In the genomic region with DNA sequence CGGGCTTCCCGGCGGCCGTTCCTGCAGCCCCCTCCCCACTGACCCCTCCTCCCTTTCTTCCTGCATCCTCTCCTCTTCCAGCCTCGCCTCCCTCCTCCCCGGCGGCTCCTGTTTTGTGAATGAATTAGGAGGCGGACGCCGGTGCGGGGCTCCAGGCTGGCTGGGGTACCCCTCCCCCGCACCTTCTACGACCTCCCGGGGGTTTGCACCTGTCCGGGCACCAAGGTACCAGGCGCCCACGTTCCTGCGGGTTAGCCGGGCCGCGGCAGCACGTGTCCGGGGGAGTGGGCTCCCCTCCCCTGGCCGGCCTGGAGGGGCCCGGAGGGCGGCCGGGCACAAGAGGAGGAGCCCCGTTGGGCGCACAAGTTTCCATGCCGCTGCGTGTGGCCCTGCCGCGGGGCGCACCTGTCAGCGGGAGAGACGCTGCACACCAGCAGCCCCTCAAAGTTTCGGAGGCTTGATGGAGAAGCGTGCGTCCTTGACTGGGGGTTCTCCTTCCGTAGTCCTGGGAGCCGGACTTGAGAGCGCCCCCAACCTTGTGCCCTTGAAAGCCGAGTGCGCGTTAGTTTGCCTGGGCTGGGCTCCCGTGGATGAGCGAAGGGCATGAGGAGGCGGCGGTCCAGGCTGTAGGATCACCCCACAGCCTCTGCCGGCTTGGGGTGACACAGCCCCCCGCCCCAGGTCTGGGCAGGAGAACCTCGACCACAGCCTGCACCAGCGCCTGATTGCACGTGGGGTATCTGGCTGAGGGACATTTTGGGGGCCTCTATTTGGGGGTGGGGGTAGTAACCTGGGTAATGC, we compare ENCODE assay signal across 1 cellular context.
TF ChIP-seq lines count a peak whose summit lies in the region.

No MANE protein-coding gene starts in this region.

TF ChIP-seq in K562, 482 proteins besides CTCF, POLR2A, EP300 and RAD21:
- no peak for TF ChIP-seq HDAC3 (IDR thresholded peaks at IDR 0.05; ENCODE audit: borderline replicate concordance, partially characterized antibody)
- TF ChIP-seq POLR2G (IDR thresholded peaks at IDR 0.05; ENCODE audit: low read depth, low read length) = peak; percentile 27; the same call in 1 of the 2 replicates
